In the genomic region with DNA sequence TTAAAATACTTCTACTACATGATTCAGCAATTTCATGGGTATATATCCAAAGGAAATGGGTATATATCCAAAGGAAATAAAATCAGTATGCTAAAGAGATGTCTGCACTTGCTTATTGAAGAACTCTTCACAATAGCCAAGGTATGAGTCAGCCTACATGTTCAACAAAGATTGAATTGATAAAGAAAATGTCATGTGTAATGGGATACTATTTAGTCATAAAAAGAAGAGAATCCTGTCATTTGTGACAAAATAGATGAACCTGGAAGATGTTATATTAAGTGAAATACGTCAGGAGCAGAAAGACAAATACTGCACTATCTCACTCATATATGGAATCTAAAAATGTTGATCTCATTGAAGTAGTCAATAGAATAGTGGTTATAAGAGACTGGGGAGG, we compare ENCODE assay signal across 23 cellular contexts.
"Had no signal": no experiment of that assay in that cellular context is flagged by ENCODE, and none has a peak within 500 bp of the region (broad histone marks: within the 10 kb centered on the region; RNA-seq: fewer than 3 reads in every experiment).

No MANE protein-coding gene starts in this region.

- ATAC-seq: activated CD4-positive, CD25-positive, alpha-beta regulatory T cell treated with anti-CD3 and anti-CD28 coated beads, Interleukin-2, amount 50 U/mL, for 24 hours; activated CD8-positive, alpha-beta T cell treated with anti-CD3 and anti-CD28 coated beads for 36 hours; activated T-cell treated with anti-CD3 and anti-CD28 coated beads, Interleukin-2, amount 50 U/mL, for 72 hours had no signal

- H3K9ac ChIP-seq: KMS-11 had no signal

- H3K4me1 ChIP-seq: Peyer's patch, SJSA1 had no signal

- H3K27ac ChIP-seq: KMS-11, Peyer's patch, RWPE1, SJSA1 had no signal

- H3K36me3 ChIP-seq: Peyer's patch, SJSA1 had no signal

- DNase-seq: activated CD4-positive, alpha-beta T cell treated with anti-CD3 and anti-CD28 coated beads for 4 hours; activated CD8-positive, alpha-beta memory T cell treated with anti-CD3 and anti-CD28 coated beads, Interleukin-2, amount 50 U/mL, for 4 hours; activated CD8-positive, alpha-beta T cell treated with anti-CD3 and anti-CD28 coated beads for 36 hours; activated gamma-delta T cell treated with Interleukin-2 at 50 U/mL for 16 hours; activated naive CD4-positive, alpha-beta T cell treated with anti-CD3 and anti-CD28 coated beads, Interleukin-2, amount 10 ng/mL, durations not matched to agents 7 days and 5 days; activated naive CD8-positive, alpha-beta T cell treated with anti-CD3 and anti-CD28 coated beads for 36 hours; activated T-cell treated with anti-CD3 and anti-CD28 coated beads, Interleukin-2, amount 50 U/mL, for 72 hours; central memory CD4-positive, alpha-beta T cell; MM.1S; NCI-H1105; NCI-H1436 treated with DMSO at 0.1 percent for 48 hours; NCI-H187 treated with DMSO at 0.1 percent for 48 hours; NCI-H2081 treated with DMSO at 0.1 percent for 48 hours; NCI-H345; NCI-H510A; NCI-H69; NK-92 treated with Interleukin-12 subunit alpha and Interleukin-12 subunit beta, amount 100 ng/mL, for 24 hours; OCI-M1; Peyer's patch had no signal

- H3K27me3 ChIP-seq: Peyer's patch, SJSA1 had no signal

- H3K4me3 ChIP-seq: Peyer's patch, SJSA1 had no signal

- H3K9me3 ChIP-seq: Peyer's patch had no signal

- H3K4me2 ChIP-seq: KMS-11 had no signal
